8 cellular contexts compared by ENCODE assay signal in genomic region chr4:13541720-13542576, GRCh38. TPM values are rescaled to one million over a fixed set of nuclear protein-coding genes. Genes with fewer than 3 reads are reported as not detected.
DNase-seq lines count a peak whose midpoint lies in the region; ATAC-seq and TF ChIP-seq lines count a peak whose summit lies in the region.

No MANE protein-coding gene starts in this region.

- peak; percentile 17 for TF ChIP-seq CTCF in DOHH2 (IDR thresholded peaks at IDR 0.05; ENCODE audit: low read depth, low read length, poor library complexity, severe bottlenecking)
- TF ChIP-seq CTCF in body of pancreas (IDR thresholded peaks at IDR 0.05): peak; percentile 28 to 48 (median 41)

- no peak overlapping the region for H2BK120ac ChIP-seq in mesenchymal stem cell (ENCODE audit: low read depth, low read length)

- H3K18ac ChIP-seq in mesenchymal stem cell (ENCODE audit: low read depth in 1 of 2, low read length in 2 of 2): peak overlapping the region; percentile 16 to 80

- H3K4ac ChIP-seq in mesenchymal stem cell (ENCODE audit: low read depth in 1 of 2, low read length in 2 of 2): peak overlapping the region in 1 of 2 experiments; percentile 62

- peaks cover 60% of the 10 kb centered on the region for H3K27me3 ChIP-seq in DOHH2 (ENCODE audit: control insufficient read depth, low read length)
- peaks cover 3 to 79% of the 10 kb centered on the region in 2 donors for H3K27me3 ChIP-seq in body of pancreas
- H3K27me3 ChIP-seq in mesenchymal stem cell (ENCODE audit: control insufficient read depth in 1 of 2, insufficient read depth in 1 of 2, low read length in 2 of 2): peaks cover 79 to 94% of the 10 kb centered on the region in 2 experiments

- H3K4me2 ChIP-seq in DOHH2 (ENCODE audit: low read length) (peak overlapping the region; percentile 36), mesenchymal stem cell (ENCODE audit: low read length, poor library complexity, severe bottlenecking) (peak overlapping the region; percentile 63)

- H2BK15ac ChIP-seq in mesenchymal stem cell (ENCODE audit: low read depth, poor library complexity, severe bottlenecking): no peak overlapping the region

- H4K20me1 ChIP-seq in DOHH2 (ENCODE audit: control insufficient read depth, insufficient read depth, low read depth, low read length): no peaks in the 10 kb centered on the region

- no peak overlapping the region for H2AFZ ChIP-seq in mesenchymal stem cell (ENCODE audit: low read depth, low read length)

- peak; percentile 35 for ATAC-seq in HG02759 (IDR thresholded peaks at IDR 0.05; ENCODE audit: unreplicated experiment)
- ATAC-seq in body of pancreas: peak; percentile 45

- peak overlapping the region in 1 of 2 experiments; percentile 5 for H3K23ac ChIP-seq in mesenchymal stem cell (ENCODE audit: low read length in 2 of 2)

- peaks cover 7% of the 10 kb centered on the region; the same call in 1 of the 2 replicates for H3F3A ChIP-seq in DOHH2 (ENCODE audit: control insufficient read depth, insufficient read depth)

- WGBS in body of pancreas, 2 donors: 2% methylated on average over 79 of the region's 79 CpGs; no CpG with 5 or more reads in 1 of the 2 donors
- WGBS in mesenchymal stem cell: 3% methylated on average over 73 of the region's 79 CpGs

- H2BK12ac ChIP-seq in mesenchymal stem cell (ENCODE audit: low read length in 2 of 2): no peak overlapping the region

- TF ChIP-seq POLR2A in body of pancreas (IDR thresholded peaks at IDR 0.05): no peak

- no peaks in the 10 kb centered on the region for H3K79me1 ChIP-seq in mesenchymal stem cell (replicated peaks; ENCODE audit: low read length, poor library complexity, severe bottlenecking)

- no peaks in the 10 kb centered on the region for H3K9me2 ChIP-seq in DOHH2 (replicated peaks; ENCODE audit: control insufficient read depth, low read length)

- no peaks in the 10 kb centered on the region for H3K36me3 ChIP-seq in DOHH2 (ENCODE audit: control insufficient read depth, low read length)
- no peaks in the 10 kb centered on the region for H3K36me3 ChIP-seq in body of pancreas (replicated peaks in 1 of 2; ENCODE audit: insufficient read depth in 1 of 2, low read depth in 2 of 2)
- H3K36me3 ChIP-seq in mesenchymal stem cell (ENCODE audit: control insufficient read depth in 1 of 2, insufficient read depth in 2 of 2, low read depth in 1 of 2, low read length in 2 of 2): no peaks in the 10 kb centered on the region

- no peak overlapping the region for H2AK5ac ChIP-seq in mesenchymal stem cell (ENCODE audit: low read length, severe bottlenecking)

- no peak overlapping the region for H3K27ac ChIP-seq in DOHH2 (ENCODE audit: low read depth, low read length)
- H3K27ac ChIP-seq in body of pancreas: no peak overlapping the region
- H3K27ac ChIP-seq in mesenchymal stem cell (ENCODE audit: low read length, poor library complexity, severe bottlenecking): no peak overlapping the region

- no peaks in the 10 kb centered on the region for H3K9me3 ChIP-seq in DOHH2 (ENCODE audit: control insufficient read depth, insufficient read depth, low read length)
- H3K9me3 ChIP-seq in body of pancreas: no peaks in the 10 kb centered on the region
- peaks cover 4% of the 10 kb centered on the region for H3K9me3 ChIP-seq in mesenchymal stem cell (ENCODE audit: control insufficient read depth, low read length)

- DNase-seq in body of pancreas (peak; percentile 52 to 74 (median 62)), mesenchymal stem cell (no peak), T-helper 9 cell (no peak), NCI-H748 treated with DMSO at 0.1 percent for 48 hours (lab: John Stamatoyannopoulos, UW) (no peak), SW480 (ENCODE audit: low spot score) (no peak), NCI-H187 treated with DMSO at 0.1 percent for 48 hours (lab: John Stamatoyannopoulos, UW) (no peak)

- H4K8ac ChIP-seq in mesenchymal stem cell (ENCODE audit: low read length): peak overlapping the region; percentile 78

- peak overlapping the region; percentile 29 for H4K91ac ChIP-seq in mesenchymal stem cell (ENCODE audit: low read length)

- H3K4me1 ChIP-seq in DOHH2 (ENCODE audit: control insufficient read depth, low read length) (peaks cover 20% of the 10 kb centered on the region), body of pancreas (peaks cover 41% of the 10 kb centered on the region), mesenchymal stem cell (ENCODE audit: control insufficient read depth, insufficient read depth, low read depth, low read length) (peaks cover 20% of the 10 kb centered on the region)

- no peaks in the 10 kb centered on the region for H3K79me2 ChIP-seq in DOHH2 (ENCODE audit: control insufficient read depth, low read length)

- peak overlapping the region in 1 of 2 experiments; percentile 26 for H3K14ac ChIP-seq in mesenchymal stem cell (ENCODE audit: low read length in 2 of 2)

- intact Hi-C loops in body of pancreas (cut with DNase I): loop anchor here (5.0 to 10.0 kb wide), 2 partner anchors 690 to 807 kb away; no protein-coding TSS in a partner anchor

- no peak overlapping the region for H3K9ac ChIP-seq in mesenchymal stem cell (ENCODE audit: low read length)

- H3K4me3 ChIP-seq in DOHH2 (ENCODE audit: low read length) (peak overlapping the region; percentile 34), body of pancreas (no peak overlapping the region), mesenchymal stem cell (ENCODE audit: insufficient read depth in 1 of 2, low read depth in 1 of 2, low read length in 2 of 2) (peak overlapping the region in 1 of 2 experiments; percentile 15)

- no peak overlapping the region for H2BK5ac ChIP-seq in mesenchymal stem cell (ENCODE audit: low read depth, low read length, poor library complexity, severe bottlenecking)

RNA-seq across cellular contexts. Expression of gene NKX3-2, which starts 2.4 kb away (rescaled TPM):
- total RNA-seq in body of pancreas: under 1 TPM in 1 of 2 donors, not detected in 1; 0.26 TPM
- polyA plus RNA-seq in mesenchymal stem cell (2013, experiment 1 of 2): 11.5 TPM
- 11.2 TPM for polyA plus RNA-seq in mesenchymal stem cell (2013, experiment 2 of 2)

RNA-seq across cellular contexts. Expression of gene RAB28, which starts 57.8 kb away (rescaled TPM):
- 10 to 100 TPM; 10.9 to 14.5 TPM for total RNA-seq in body of pancreas
- 20.5 TPM for polyA plus RNA-seq in mesenchymal stem cell (2013, experiment 1 of 2)
- polyA plus RNA-seq in mesenchymal stem cell (2013, experiment 2 of 2): 21.7 TPM

Comparison
In these comparisons a context has a peak if more than half of its experiments do, and no peak if none do; other contexts are left out.
1. DNase-seq: peak in body of pancreas (4 of 4); none in mesenchymal stem cell (single experiment), T-helper 9 cell (single experiment), NCI-H748 treated with DMSO at 0.1 percent for 48 hours (single experiment), SW480 (single experiment) and NCI-H187 treated with DMSO at 0.1 percent for 48 hours (single experiment).